21 cellular contexts compared by ENCODE assay signal in the genomic region with DNA sequence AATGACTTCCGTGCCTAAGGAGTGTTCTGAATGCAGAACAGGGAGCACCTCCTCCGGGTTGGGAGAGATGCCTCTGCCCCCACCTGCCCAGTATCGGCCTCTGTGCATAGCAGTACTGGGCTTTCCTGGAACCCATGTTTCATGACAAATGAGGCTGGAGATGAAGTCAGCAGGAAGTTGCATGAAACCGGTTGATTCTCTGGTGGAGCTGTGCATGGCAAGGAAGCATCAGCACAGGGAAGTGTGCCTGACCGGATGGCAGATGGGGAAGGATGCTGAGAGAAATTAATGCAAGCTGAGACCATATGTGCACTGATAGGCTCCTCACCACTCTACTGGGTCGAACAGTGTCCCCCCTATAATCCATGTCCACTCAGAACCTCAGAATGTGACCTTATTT.
"Had no signal": no experiment of that assay in that cellular context is flagged by ENCODE, and none has a peak within 500 bp of the region (broad histone marks: within the 10 kb centered on the region; RNA-seq: fewer than 3 reads in every experiment).

No MANE protein-coding gene starts in this region.

- H3K27ac ChIP-seq: brain microvascular endothelial cell, coronary artery, gastrocnemius medialis, left ventricle myocardium inferior, skin epidermis, testis had no signal

- ATAC-seq: activated CD4-positive, CD25-positive, alpha-beta regulatory T cell treated with anti-CD3 and anti-CD28 coated beads, Interleukin-2, amount 50 U/mL, for 24 hours; activated CD8-positive, alpha-beta T cell treated with anti-CD3 and anti-CD28 coated beads, Interleukin-2, amount 10 ng/mL, durations not matched to agents 7 days and 5 days; activated naive CD8-positive, alpha-beta T cell treated with anti-CD3 and anti-CD28 coated beads, Interleukin-2, amount 50 U/mL, for 24 hours; esophagus mucosa; gastrocnemius medialis had no signal

- H3K9me3 ChIP-seq: gastrocnemius medialis, left ventricle myocardium inferior, testis had no signal

- H3K4me3 ChIP-seq: coronary artery, gastrocnemius medialis, left ventricle myocardium inferior, skin epidermis, testis had no signal

- DNase-seq: activated CD4-positive, alpha-beta T cell treated with anti-CD3 and anti-CD28 coated beads, Interleukin-2, amount 10 ng/mL, durations not matched to agents 7 days and 5 days; activated CD8-positive, alpha-beta memory T cell treated with anti-CD3 and anti-CD28 coated beads, Interleukin-2, amount 50 U/mL, for 4 hours; activated CD8-positive, alpha-beta T cell treated with anti-CD3 and anti-CD28 coated beads, Interleukin-2, amount 10 ng/mL, durations not matched to agents 7 days and 5 days; activated effector memory CD4-positive, alpha-beta T cell treated with Interleukin-2 at 50 U/mL for 16 hours; activated naive CD4-positive, alpha-beta T cell treated with anti-CD3 and anti-CD28 coated beads, Interleukin-2, amount 10 ng/mL, durations not matched to agents 7 days and 5 days; activated naive CD8-positive, alpha-beta T cell treated with anti-CD3 and anti-CD28 coated beads, Interleukin-2, amount 50 U/mL, for 24 hours; activated T-cell treated with anti-CD3 and anti-CD28 coated beads, Interleukin-2, amount 50 U/mL, for 48 hours; brain microvascular endothelial cell; effector CD8-positive, alpha-beta T cell; gastrocnemius medialis; kidney; left ventricle myocardium inferior; stimulated activated CD4-positive, alpha-beta T cell treated with anti-CD3 and anti-CD28 coated beads, Interleukin-15, amount 100 ng/mL, for 24 hours; stimulated activated CD4-positive, alpha-beta T cell treated with anti-CD3 and anti-CD28 coated beads, Interleukin-2, amount 100 ng/mL, for 48 hours; T-helper 1 cell; T-helper 9 cell; testis had no signal

- H3K27me3 ChIP-seq: brain microvascular endothelial cell, gastrocnemius medialis, testis had no signal

- H3K36me3 ChIP-seq: brain microvascular endothelial cell, gastrocnemius medialis, left ventricle myocardium inferior had no signal
